Comparison of ENCODE assay signal across 14 cellular contexts in genomic region chr16:89502319-89502843, GRCh38. TPM values are rescaled to one million over a fixed set of nuclear protein-coding genes. Genes with fewer than 3 reads are reported as not detected.
DNase-seq lines count a peak whose midpoint lies in the region; ATAC-seq and TF ChIP-seq lines count a peak whose summit lies in the region.
"Had no signal": no experiment of that assay in that cellular context is flagged by ENCODE, and none has a peak within 500 bp of the region (broad histone marks: within the 10 kb centered on the region; RNA-seq: fewer than 3 reads in every experiment).

No MANE protein-coding gene starts in this region.

- TF ChIP-seq RAD21 in SK-N-SH (IDR thresholded peaks at IDR 0.05; ENCODE audit: low read length), result no peak

- peaks cover 0 to 5% (median 0%) of the 10 kb centered on the region in 3 donors for H3K36me3 Mint-ChIP-seq in CD8-positive, alpha-beta memory T cell
- H3K36me3 Mint-ChIP-seq: activated naive CD4-positive, alpha-beta T cell treated with anti-CD3 and anti-CD28 coated beads, Interleukin-2, amount 50 U/mL, for 24 hours had no signal

- no peak for TF ChIP-seq EP300 in SK-N-SH (IDR thresholded peaks at IDR 0.05; ENCODE audit: borderline replicate concordance in 1 of 2, low read depth in 1 of 2, low read length in 1 of 2)

- H3K4me3 ChIP-seq in muscle layer of duodenum (ENCODE audit: low read depth in 1 of 2, low read length in 2 of 2) (no peak overlapping the region), MG63 (no peak overlapping the region), SK-N-SH (ENCODE audit: low read depth in 2 of 2, low read length in 1 of 2) (no peak overlapping the region)
- H3K4me3 ChIP-seq in CD8-positive, alpha-beta memory T cell (ENCODE audit: low read length), result no peak overlapping the region
- H3K4me3 ChIP-seq: dorsolateral prefrontal cortex, SJCRH30 had no signal

- no peaks in the 10 kb centered on the region for H3K9me2 ChIP-seq in SK-N-SH

- H3K4me1 Mint-ChIP-seq in CD8-positive, alpha-beta memory T cell, result peaks cover 22 to 28% (median 24%) of the 10 kb centered on the region in 3 donors

- H2AFZ ChIP-seq in SK-N-SH (ENCODE audit: low read depth), result no peak overlapping the region

- 63% methylated on average over 16 of the region's 16 CpGs for WGBS in SK-N-SH (ENCODE audit: low lambda C conversion rate)

- H3K4me2 ChIP-seq in SK-N-SH, result no peak overlapping the region

- H3K9me3 ChIP-seq in muscle layer of duodenum (ENCODE audit: control insufficient read depth in 1 of 2, low read length in 2 of 2) (no peaks in the 10 kb centered on the region), MG63 (no peaks in the 10 kb centered on the region), SK-N-SH (no peaks in the 10 kb centered on the region)
- no peaks in the 10 kb centered on the region for H3K9me3 ChIP-seq in CD8-positive, alpha-beta memory T cell (ENCODE audit: low read length)
- H3K9me3 ChIP-seq: neutrophil, SJCRH30 had no signal

- ATAC-seq in GM18519 (IDR thresholded peaks at IDR 0.05; ENCODE audit: low FRiP score, unreplicated experiment), result no peak

- peaks cover 9% of the 10 kb centered on the region; the same call in 1 of the 2 replicates for H3K79me2 ChIP-seq in SK-N-SH (ENCODE audit: insufficient read depth)

- no peak overlapping the region for H3K4me3 Mint-ChIP-seq in CD8-positive, alpha-beta memory T cell
- H3K4me3 Mint-ChIP-seq: activated naive CD4-positive, alpha-beta T cell treated with anti-CD3 and anti-CD28 coated beads, Interleukin-2, amount 50 U/mL, for 24 hours had no signal

- POLR2A ChIA-PET in CD8-positive, alpha-beta memory T cell (lab: Charles Lee), result interaction anchor here (0.7 kb wide), 1 partner anchor 228 kb away, joined by 3 read pairs; no protein-coding TSS in a partner anchor
- POLR2A ChIA-PET in SK-N-SH (lab: Yijun Ruan, JAX), result no interaction called here

- H3F3A ChIP-seq in SK-N-SH (replicated peaks; ENCODE audit: insufficient read depth), result peaks cover 9% of the 10 kb centered on the region

- CTCF ChIA-PET in CD8-positive, alpha-beta memory T cell (lab: Charles Lee), result no interaction called here
- CTCF ChIA-PET in SK-N-SH (lab: Yijun Ruan, JAX), result no interaction called here

- H3K36me3 ChIP-seq in muscle layer of duodenum (ENCODE audit: control insufficient read depth in 1 of 2, insufficient read depth in 2 of 2, low read length in 2 of 2) (peaks cover 0 to 6% of the 10 kb centered on the region in 2 donors), MG63 (no peaks in the 10 kb centered on the region), SK-N-SH (replicated peaks in 1 of 2; ENCODE audit: control insufficient read depth in 1 of 2, insufficient read depth in 2 of 2, low read length in 1 of 2) (peaks cover 3 to 4% of the 10 kb centered on the region in 2 experiments)
- H3K36me3 ChIP-seq in CD8-positive, alpha-beta memory T cell (ENCODE audit: insufficient read depth, low read length), result no peaks in the 10 kb centered on the region
- H3K36me3 ChIP-seq: SJCRH30 had no signal

- H3K4me1 ChIP-seq in muscle layer of duodenum (ENCODE audit: control insufficient read depth in 1 of 2, insufficient read depth in 2 of 2, low read length in 2 of 2), result peaks cover 13 to 18% of the 10 kb centered on the region in 2 donors
- H3K4me1 ChIP-seq in CD8-positive, alpha-beta memory T cell (ENCODE audit: insufficient read depth, low read length), result peaks cover 27% of the 10 kb centered on the region
- H3K4me1 ChIP-seq in SK-N-SH (ENCODE audit: control insufficient read depth in 1 of 2, insufficient read depth in 2 of 2, low read depth in 1 of 2, low read length in 1 of 2), result peaks cover 3 to 6% of the 10 kb centered on the region in 2 experiments; a peak in 1 of 4 replicates

- H3K27ac ChIP-seq in C4-2B (peak overlapping the region; percentile 3; the same call in 1 of the 2 replicates), muscle layer of duodenum (ENCODE audit: low read length) (peak overlapping the region; percentile 16), SK-N-SH (ENCODE audit: low read depth in 2 of 2, low read length in 1 of 2) (no peak overlapping the region)
- H3K27ac ChIP-seq in CD8-positive, alpha-beta memory T cell (ENCODE audit: low read depth, low read length), result no peak overlapping the region
- H3K27ac ChIP-seq: dorsolateral prefrontal cortex, neutrophil, SJCRH30 had no signal

- H3K9ac ChIP-seq in SK-N-SH, result no peak overlapping the region

- H3K27ac Mint-ChIP-seq in CD8-positive, alpha-beta memory T cell, result peak overlapping the region in 3 of 8 donors; percentile 23 to 73 (median 60)

- H3K27me3 ChIP-seq in muscle layer of duodenum (ENCODE audit: low read depth, low read length), result no peaks in the 10 kb centered on the region
- H3K27me3 ChIP-seq in CD8-positive, alpha-beta memory T cell (ENCODE audit: insufficient read depth, low read length, poor library complexity, severe bottlenecking), result no peaks in the 10 kb centered on the region
- no peaks in the 10 kb centered on the region for H3K27me3 ChIP-seq in MG63
- H3K27me3 ChIP-seq in SK-N-SH (ENCODE audit: insufficient read depth), result no peaks in the 10 kb centered on the region
- H3K27me3 ChIP-seq: dorsolateral prefrontal cortex, neutrophil, SJCRH30 had no signal

- no peaks in the 10 kb centered on the region for H3K27me3 Mint-ChIP-seq in CD8-positive, alpha-beta memory T cell
- H3K27me3 Mint-ChIP-seq: activated naive CD4-positive, alpha-beta T cell treated with anti-CD3 and anti-CD28 coated beads, Interleukin-2, amount 50 U/mL, for 24 hours had no signal

- H4K20me1 ChIP-seq in SK-N-SH (ENCODE audit: insufficient read depth), result no peaks in the 10 kb centered on the region

- no peak for TF ChIP-seq CTCF in C4-2B (conservative IDR thresholded peaks at IDR 0.05)
- TF ChIP-seq CTCF in SK-N-SH (IDR thresholded peaks at IDR 0.05), result no peak

- DNase-seq in M059J (ENCODE audit: low read depth) (peak; percentile 63), epidermal melanocyte (ENCODE audit: insufficient read length, low spot score) (peak; percentile 13), MG63 (no peak), SK-N-SH (no peak)
- no peak for DNase-seq in CD8-positive, alpha-beta memory T cell
- DNase-seq: activated CD4-positive, alpha-beta T cell treated with anti-CD3 and anti-CD28 coated beads for 4 hours; dorsolateral prefrontal cortex; NCI-H2029 treated with DMSO at 0.1 percent for 48 hours had no signal

- no peaks in the 10 kb centered on the region for H3K9me3 Mint-ChIP-seq in CD8-positive, alpha-beta memory T cell
- H3K9me3 Mint-ChIP-seq: activated naive CD4-positive, alpha-beta T cell treated with anti-CD3 and anti-CD28 coated beads, Interleukin-2, amount 50 U/mL, for 24 hours had no signal

TF ChIP-seq in SK-N-SH, 30 proteins besides CTCF, POLR2A, EP300 and RAD21:
- TF ChIP-seq FOSL2 (IDR thresholded peaks at IDR 0.05; ENCODE audit: borderline replicate concordance, low read depth), result no peak
- no peak for TF ChIP-seq GATA2 (CRISPR knock-in tag; IDR thresholded peaks at IDR 0.05)
- TF ChIP-seq CHD2 (IDR thresholded peaks at IDR 0.05; ENCODE audit: low read length, partially characterized antibody), result no peak
- no peak for TF ChIP-seq POLR2AphosphoS5 (IDR thresholded peaks at IDR 0.05; ENCODE audit: low read depth, low read length)
- no peak for TF ChIP-seq MXI1 (IDR thresholded peaks at IDR 0.05; ENCODE audit: low read depth, low read length)
- no peak for TF ChIP-seq JUND (IDR thresholded peaks at IDR 0.05)
- no peak for TF ChIP-seq FOXM1 (IDR thresholded peaks at IDR 0.05; ENCODE audit: low read depth)
- no peak for TF ChIP-seq USF1 (IDR thresholded peaks at IDR 0.05; ENCODE audit: borderline replicate concordance, low read depth)
- no peak for TF ChIP-seq IRF3 (IDR thresholded peaks at IDR 0.05; ENCODE audit: low read depth, low read length)
TF ChIP-seq in SK-N-SH: peak in this region for 0.

RNA-seq across cellular contexts. Expression of gene SPG7, which starts 5.8 kb away (rescaled TPM):
- 69.6 and 77.5 TPM in 2 replicates for total RNA-seq in M059J (2014; rRNA removed; shearing (Covaris generic))
- 10 to 100 TPM; 77.4 to 79.5 TPM for total RNA-seq in CD8-positive, alpha-beta memory T cell
- 48.2 TPM for polyA plus RNA-seq in CD8-positive, alpha-beta memory T cell
- total RNA-seq in MG63 (2014; rRNA removed; shearing (Covaris generic); ENCODE audit: low replicate concordance), result 52.8 and 71.9 TPM in 2 replicates
- 100 and 107 TPM in 2 replicates for polyA plus RNA-seq in SK-N-SH (2012; rRNA removed)
- polyA plus RNA-seq in SK-N-SH (2012; cell fraction: cytosol; rRNA removed), result 39.4 and 45.3 TPM in 2 replicates
- 647 and 650 TPM in 2 replicates for polyA plus RNA-seq in SK-N-SH (2012; cell fraction: nucleus; rRNA removed)

RNA-seq across cellular contexts. Expression of gene ANKRD11, which starts 12.0 kb away (rescaled TPM):
- total RNA-seq in M059J (2014; rRNA removed; shearing (Covaris generic)), result 21.4 and 47.1 TPM in 2 replicates
- 100 to 1,000 TPM; 130 to 150 TPM for total RNA-seq in CD8-positive, alpha-beta memory T cell
- 39.8 TPM for polyA plus RNA-seq in CD8-positive, alpha-beta memory T cell
- total RNA-seq in MG63 (2014; rRNA removed; shearing (Covaris generic); ENCODE audit: low replicate concordance), result 54.3 and 98.9 TPM in 2 replicates
- 31.1 and 50.2 TPM in 2 replicates for polyA plus RNA-seq in SK-N-SH (2012; rRNA removed)
- polyA plus RNA-seq in SK-N-SH (2012; cell fraction: cytosol; rRNA removed), result 35.1 and 42.0 TPM in 2 replicates
- 122 and 132 TPM in 2 replicates for polyA plus RNA-seq in SK-N-SH (2012; cell fraction: nucleus; rRNA removed)

RNA-seq across cellular contexts. Expression of gene RPL13, which starts 58.1 kb away (rescaled TPM):
- total RNA-seq in M059J (2014; rRNA removed; shearing (Covaris generic)), result 2,167 and 2,261 TPM in 2 replicates
- total RNA-seq in CD8-positive, alpha-beta memory T cell, result 1,000 to 10,000 TPM; 2,710 to 2,878 TPM
- polyA plus RNA-seq in CD8-positive, alpha-beta memory T cell, result 5,211 TPM
- total RNA-seq in MG63 (2014; rRNA removed; shearing (Covaris generic); ENCODE audit: low replicate concordance), result 2,413 and 2,555 TPM in 2 replicates
- polyA plus RNA-seq in SK-N-SH (2012; rRNA removed), result 3,540 and 4,635 TPM in 2 replicates
- 2,365 and 3,863 TPM in 2 replicates for polyA plus RNA-seq in SK-N-SH (2012; cell fraction: cytosol; rRNA removed)
- 1,480 and 2,319 TPM in 2 replicates for polyA plus RNA-seq in SK-N-SH (2012; cell fraction: nucleus; rRNA removed)

Comparison
In these comparisons a context has a peak if more than half of its experiments do, and no peak if none do; other contexts are left out.
1. H3K27ac ChIP-seq: peak in C4-2B (single experiment) and muscle layer of duodenum (single experiment); none in CD8-positive, alpha-beta memory T cell (single experiment) and SK-N-SH (0 of 2).
2. DNase-seq: peak in M059J (single experiment) and epidermal melanocyte (single experiment); none in CD8-positive, alpha-beta memory T cell (0 of 5), MG63 (single experiment) and SK-N-SH (single experiment).